Comparison of ENCODE assay signal across 23 cellular contexts in genomic region chr1:245983294-245983967, GRCh38.
"Had no signal": no experiment of that assay in that cellular context is flagged by ENCODE, and none has a peak within 500 bp of the region (broad histone marks: within the 10 kb centered on the region; RNA-seq: fewer than 3 reads in every experiment).

No MANE protein-coding gene starts in this region.

- H3K27me3 Mint-ChIP-seq: activated B cell treated with CpG ODN at 0.5 μM for 24 hours; activated CD4-positive, alpha-beta memory T cell treated with anti-CD3 and anti-CD28 coated beads, Interleukin-2, amount 10 ng/mL, durations not matched to agents 7 days and 5 days; activated CD4-positive, alpha-beta T cell treated with anti-CD3 and anti-CD28 coated beads, Interleukin-2, amount 10 ng/mL, durations not matched to agents 7 days and 5 days; activated naive CD4-positive, alpha-beta T cell treated with anti-CD3 and anti-CD28 coated beads, Interleukin-2, amount 10 ng/mL, durations not matched to agents 7 days and 5 days; activated naive CD8-positive, alpha-beta T cell treated with anti-CD3 and anti-CD28 coated beads, Interleukin-2, amount 10 ng/mL, durations not matched to agents 7 days and 5 days had no signal

- H3K4me3 Mint-ChIP-seq: activated B cell treated with CpG ODN at 0.5 μM for 24 hours; activated CD4-positive, alpha-beta memory T cell treated with anti-CD3 and anti-CD28 coated beads, Interleukin-2, amount 10 ng/mL, durations not matched to agents 7 days and 5 days; activated CD4-positive, alpha-beta T cell treated with anti-CD3 and anti-CD28 coated beads, Interleukin-2, amount 10 ng/mL, durations not matched to agents 7 days and 5 days; activated naive CD4-positive, alpha-beta T cell treated with anti-CD3 and anti-CD28 coated beads, Interleukin-2, amount 10 ng/mL, durations not matched to agents 7 days and 5 days; activated naive CD8-positive, alpha-beta T cell treated with anti-CD3 and anti-CD28 coated beads, Interleukin-2, amount 10 ng/mL, durations not matched to agents 7 days and 5 days; T-helper 1 cell treated with Interleukin-12 subunit alpha and Interleukin-12 subunit beta and Interleukin-4 antibody, amounts not matched to agents 30 μg/mL and 1 μg/mL, for 36 hours had no signal

- H3K4me1 Mint-ChIP-seq: activated B cell treated with CpG ODN at 0.5 μM for 24 hours; activated naive CD4-positive, alpha-beta T cell treated with anti-CD3 and anti-CD28 coated beads, Interleukin-2, amount 10 ng/mL, durations not matched to agents 7 days and 5 days; activated naive CD8-positive, alpha-beta T cell treated with anti-CD3 and anti-CD28 coated beads, Interleukin-2, amount 10 ng/mL, durations not matched to agents 7 days and 5 days had no signal

- H3K36me3 Mint-ChIP-seq: activated naive CD4-positive, alpha-beta T cell treated with anti-CD3 and anti-CD28 coated beads, Interleukin-2, amount 10 ng/mL, durations not matched to agents 7 days and 5 days had no signal

- DNase-seq: activated B cell treated with CpG ODN at 0.5 μM for 24 hours; activated CD4-positive, alpha-beta memory T cell treated with anti-CD3 and anti-CD28 coated beads, Interleukin-2, amount 10 ng/mL, durations not matched to agents 7 days and 5 days; activated CD4-positive, alpha-beta T cell treated with anti-CD3 and anti-CD28 coated beads for 1 hour; activated CD4-positive, alpha-beta T cell treated with anti-CD3 and anti-CD28 coated beads, Interleukin-2, amount 10 ng/mL, durations not matched to agents 7 days and 5 days; activated gamma-delta T cell treated with Interleukin-2 at 50 U/mL for 16 hours; activated naive CD4-positive, alpha-beta T cell treated with anti-CD3 and anti-CD28 coated beads, Interleukin-2, amount 10 ng/mL, durations not matched to agents 7 days and 5 days; activated naive CD8-positive, alpha-beta T cell treated with anti-CD3 and anti-CD28 coated beads, Interleukin-2, amount 10 ng/mL, durations not matched to agents 7 days and 5 days; activated T-cell treated with anti-CD3 and anti-CD28 coated beads for 4 hours; activated T-cell treated with anti-CD3 and anti-CD28 coated beads, Interleukin-2, amount 50 U/mL, for 48 hours; aorta; caudate nucleus; Kasumi-1; NCI-H1105 treated with DMSO at 0.1 percent for 48 hours; NCI-H1436 treated with DMSO at 0.1 percent for 48 hours; NCI-H187; NCI-H2081 treated with DMSO at 0.1 percent for 48 hours; NCI-H446; NCI-H524; PC-9; SHP77 treated with DMSO at 0.1 percent for 48 hours; T-helper 9 cell had no signal

- H3K9me3 Mint-ChIP-seq: activated B cell treated with CpG ODN at 0.5 μM for 24 hours; activated CD4-positive, alpha-beta memory T cell treated with anti-CD3 and anti-CD28 coated beads, Interleukin-2, amount 10 ng/mL, durations not matched to agents 7 days and 5 days; activated CD4-positive, alpha-beta T cell treated with anti-CD3 and anti-CD28 coated beads, Interleukin-2, amount 10 ng/mL, durations not matched to agents 7 days and 5 days; activated naive CD4-positive, alpha-beta T cell treated with anti-CD3 and anti-CD28 coated beads, Interleukin-2, amount 10 ng/mL, durations not matched to agents 7 days and 5 days; activated naive CD8-positive, alpha-beta T cell treated with anti-CD3 and anti-CD28 coated beads, Interleukin-2, amount 10 ng/mL, durations not matched to agents 7 days and 5 days; activated T-helper 2 cell treated with anti-CD3 and anti-CD28 coated beads, Interferon-gamma antibody, Interleukin-2, Interleukin-4, amounts not matched to agents 10 μg/mL and 5 μg/mL and 100 μg/mL, durations not matched to agents 14 hours and 24 hours and 36 hours; T-helper 1 cell treated with Interleukin-12 subunit alpha and Interleukin-12 subunit beta and Interleukin-4 antibody, amounts not matched to agents 30 μg/mL and 1 μg/mL, for 36 hours had no signal

- H3K27ac Mint-ChIP-seq: activated B cell treated with CpG ODN at 0.5 μM for 24 hours; activated CD4-positive, alpha-beta memory T cell treated with anti-CD3 and anti-CD28 coated beads, Interleukin-2, amount 10 ng/mL, durations not matched to agents 7 days and 5 days; activated CD4-positive, alpha-beta T cell treated with anti-CD3 and anti-CD28 coated beads, Interleukin-2, amount 10 ng/mL, durations not matched to agents 7 days and 5 days; activated naive CD4-positive, alpha-beta T cell treated with anti-CD3 and anti-CD28 coated beads, Interleukin-2, amount 10 ng/mL, durations not matched to agents 7 days and 5 days; activated naive CD8-positive, alpha-beta T cell treated with anti-CD3 and anti-CD28 coated beads, Interleukin-2, amount 10 ng/mL, durations not matched to agents 7 days and 5 days; activated T-helper 2 cell treated with anti-CD3 and anti-CD28 coated beads, Interferon-gamma antibody, Interleukin-2, Interleukin-4, amounts not matched to agents 10 μg/mL and 5 μg/mL and 100 μg/mL, durations not matched to agents 14 hours and 24 hours and 36 hours; T-helper 1 cell treated with Interleukin-12 subunit alpha and Interleukin-12 subunit beta and Interleukin-4 antibody, amounts not matched to agents 30 μg/mL and 1 μg/mL, for 36 hours had no signal
